15 cellular contexts compared by ENCODE assay signal in the genomic region with DNA sequence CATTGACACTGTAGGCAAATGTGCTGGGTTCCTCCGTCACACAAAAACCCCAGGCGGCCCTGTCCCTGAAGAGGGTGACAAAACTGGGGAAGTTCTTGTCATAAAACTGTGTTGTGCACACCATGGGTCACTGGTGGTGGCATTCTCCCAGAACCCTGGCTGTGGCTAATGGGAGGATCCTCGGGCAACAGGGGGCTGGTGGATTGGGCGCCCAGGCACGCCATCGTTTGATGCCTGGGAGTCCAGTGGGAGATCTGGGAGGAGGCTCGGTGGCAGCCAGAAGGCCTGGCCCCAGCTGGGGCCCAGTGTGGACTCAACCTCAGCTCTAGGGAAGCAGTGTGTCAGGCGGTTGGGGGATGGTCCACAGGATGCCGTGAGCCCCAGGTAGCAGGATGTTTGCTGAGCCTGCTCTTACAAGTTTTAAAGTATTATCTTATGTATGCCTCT.
A peak's percentile ranks its signal among the peaks of the same experiment; 100 is the strongest.
DNase-seq lines count a peak whose midpoint lies in the region; ATAC-seq and TF ChIP-seq lines count a peak whose summit lies in the region.
"Had no signal": no experiment of that assay in that cellular context is flagged by ENCODE, and none has a peak within 500 bp of the region (broad histone marks: within the 10 kb centered on the region; RNA-seq: fewer than 3 reads in every experiment).

No MANE protein-coding gene starts in this region.

- H3K4me3 ChIP-seq in BLaER1 (no peak overlapping the region), esophagus muscularis mucosa (no peak overlapping the region), gastrocnemius medialis (no peak overlapping the region)
- H3K4me3 ChIP-seq: adrenal gland had no signal

- ATAC-seq in GM18867 (IDR thresholded peaks at IDR 0.05; ENCODE audit: unreplicated experiment) (peak; percentile 49), HG03097 (IDR thresholded peaks at IDR 0.05; ENCODE audit: low FRiP score, unreplicated experiment) (no peak), gastrocnemius medialis (no peak)
- ATAC-seq: right cardiac atrium had no signal

- TF ChIP-seq EP300 in esophagus muscularis mucosa (IDR thresholded peaks at IDR 0.05) = no peak

- no peak overlapping the region for H3K27ac ChIP-seq in BLaER1
- no peak overlapping the region for H3K27ac ChIP-seq in esophagus muscularis mucosa (replicated peaks in 1 of 4)
- no peak overlapping the region for H3K27ac ChIP-seq in gastrocnemius medialis
- H3K27ac ChIP-seq: adrenal gland had no signal

- intact Hi-C loops in esophagus muscularis mucosa (cut with DNase I) (no loop called here), gastrocnemius medialis (cut with DNase I; ENCODE audit: low total_unique reads) (no loop called here)

- DNase-seq in MV-4-11 (lab: John Stamatoyannopoulos, UW) = peak; percentile 35
- peak; percentile 89 for DNase-seq in esophagus muscularis mucosa (ENCODE audit: extremely low spot score)
- no peak for DNase-seq in NCI-H1436 treated with DMSO at 0.1 percent for 48 hours (lab: John Stamatoyannopoulos, UW)
- DNase-seq in gastrocnemius medialis = no peak
- no peak for DNase-seq in pons (ENCODE audit: low spot score)
- DNase-seq: adrenal gland; central memory CD4-positive, alpha-beta T cell; effector memory CD4-positive, alpha-beta T cell; NCI-H187; NCI-H446 treated with DMSO at 0.1 percent for 48 hours; right cardiac atrium; SHP77 treated with DMSO at 0.1 percent for 48 hours had no signal

- H3K9me3 ChIP-seq in BLaER1 (peaks cover 3% of the 10 kb centered on the region), esophagus muscularis mucosa (peaks cover 0 to 4% (median under 1%) of the 10 kb centered on the region in 4 donors), gastrocnemius medialis (no peaks in the 10 kb centered on the region)
- H3K9me3 ChIP-seq: adrenal gland had no signal

- no peak overlapping the region for H3K9ac ChIP-seq in BLaER1

- no peaks in the 10 kb centered on the region for H3K36me3 ChIP-seq in BLaER1
- no peaks in the 10 kb centered on the region for H3K36me3 ChIP-seq in esophagus muscularis mucosa
- H3K36me3 ChIP-seq in gastrocnemius medialis = no peaks in the 10 kb centered on the region
- H3K36me3 ChIP-seq: adrenal gland had no signal

- TF ChIP-seq CTCF in esophagus muscularis mucosa (IDR thresholded peaks at IDR 0.05) (no peak), gastrocnemius medialis (IDR thresholded peaks at IDR 0.05 in 4 of 5, conservative IDR thresholded peaks at IDR 0.05 in 1 of 5) (no peak)

- no peaks in the 10 kb centered on the region for H4K20me1 ChIP-seq in BLaER1

- peaks cover 61% of the 10 kb centered on the region for H3K4me1 ChIP-seq in BLaER1
- no peaks in the 10 kb centered on the region for H3K4me1 ChIP-seq in esophagus muscularis mucosa
- no peaks in the 10 kb centered on the region for H3K4me1 ChIP-seq in gastrocnemius medialis
- H3K4me1 ChIP-seq: adrenal gland had no signal

- H3K27me3 ChIP-seq in BLaER1 (no peaks in the 10 kb centered on the region), esophagus muscularis mucosa (peaks cover 0 to 5% (median 0%) of the 10 kb centered on the region in 4 donors), gastrocnemius medialis (no peaks in the 10 kb centered on the region)
- H3K27me3 ChIP-seq: adrenal gland had no signal

- in situ Hi-C loops in gastrocnemius medialis (cut with MboI; ENCODE audit: low sequenced_read_pairs in 4 of 4) = no loop called here

- peak overlapping the region; percentile 39 for H3K4me2 ChIP-seq in BLaER1

- TF ChIP-seq POLR2A in esophagus muscularis mucosa (IDR thresholded peaks at IDR 0.05; ENCODE audit: low read depth) = no peak
- TF ChIP-seq POLR2A in gastrocnemius medialis (IDR thresholded peaks at IDR 0.05) = no peak

- 95% methylated on average over 8 of the region's 9 CpGs for WGBS in esophagus muscularis mucosa

Comparison
In these comparisons a context has a peak if more than half of its experiments do, and no peak if none do; other contexts are left out.
1. DNase-seq: peak in MV-4-11 (single experiment) and esophagus muscularis mucosa (single experiment); none in NCI-H1436 treated with DMSO at 0.1 percent for 48 hours (single experiment), gastrocnemius medialis (0 of 2) and pons (single experiment).